In genomic region chr10:26697163-26697921, GRCh38 we compare ENCODE assay signal across 1 cellular context.
TF ChIP-seq lines count a peak whose summit lies in the region.

Gene PDSS1 (plus strand): TSS chr10:26697701. CDS start chr10:26697712, 11 bp downstream.

TF ChIP-seq in H1, 55 proteins besides CTCF, POLR2A, EP300 and RAD21 (continued from another document):
- TF ChIP-seq, protein P1, sequence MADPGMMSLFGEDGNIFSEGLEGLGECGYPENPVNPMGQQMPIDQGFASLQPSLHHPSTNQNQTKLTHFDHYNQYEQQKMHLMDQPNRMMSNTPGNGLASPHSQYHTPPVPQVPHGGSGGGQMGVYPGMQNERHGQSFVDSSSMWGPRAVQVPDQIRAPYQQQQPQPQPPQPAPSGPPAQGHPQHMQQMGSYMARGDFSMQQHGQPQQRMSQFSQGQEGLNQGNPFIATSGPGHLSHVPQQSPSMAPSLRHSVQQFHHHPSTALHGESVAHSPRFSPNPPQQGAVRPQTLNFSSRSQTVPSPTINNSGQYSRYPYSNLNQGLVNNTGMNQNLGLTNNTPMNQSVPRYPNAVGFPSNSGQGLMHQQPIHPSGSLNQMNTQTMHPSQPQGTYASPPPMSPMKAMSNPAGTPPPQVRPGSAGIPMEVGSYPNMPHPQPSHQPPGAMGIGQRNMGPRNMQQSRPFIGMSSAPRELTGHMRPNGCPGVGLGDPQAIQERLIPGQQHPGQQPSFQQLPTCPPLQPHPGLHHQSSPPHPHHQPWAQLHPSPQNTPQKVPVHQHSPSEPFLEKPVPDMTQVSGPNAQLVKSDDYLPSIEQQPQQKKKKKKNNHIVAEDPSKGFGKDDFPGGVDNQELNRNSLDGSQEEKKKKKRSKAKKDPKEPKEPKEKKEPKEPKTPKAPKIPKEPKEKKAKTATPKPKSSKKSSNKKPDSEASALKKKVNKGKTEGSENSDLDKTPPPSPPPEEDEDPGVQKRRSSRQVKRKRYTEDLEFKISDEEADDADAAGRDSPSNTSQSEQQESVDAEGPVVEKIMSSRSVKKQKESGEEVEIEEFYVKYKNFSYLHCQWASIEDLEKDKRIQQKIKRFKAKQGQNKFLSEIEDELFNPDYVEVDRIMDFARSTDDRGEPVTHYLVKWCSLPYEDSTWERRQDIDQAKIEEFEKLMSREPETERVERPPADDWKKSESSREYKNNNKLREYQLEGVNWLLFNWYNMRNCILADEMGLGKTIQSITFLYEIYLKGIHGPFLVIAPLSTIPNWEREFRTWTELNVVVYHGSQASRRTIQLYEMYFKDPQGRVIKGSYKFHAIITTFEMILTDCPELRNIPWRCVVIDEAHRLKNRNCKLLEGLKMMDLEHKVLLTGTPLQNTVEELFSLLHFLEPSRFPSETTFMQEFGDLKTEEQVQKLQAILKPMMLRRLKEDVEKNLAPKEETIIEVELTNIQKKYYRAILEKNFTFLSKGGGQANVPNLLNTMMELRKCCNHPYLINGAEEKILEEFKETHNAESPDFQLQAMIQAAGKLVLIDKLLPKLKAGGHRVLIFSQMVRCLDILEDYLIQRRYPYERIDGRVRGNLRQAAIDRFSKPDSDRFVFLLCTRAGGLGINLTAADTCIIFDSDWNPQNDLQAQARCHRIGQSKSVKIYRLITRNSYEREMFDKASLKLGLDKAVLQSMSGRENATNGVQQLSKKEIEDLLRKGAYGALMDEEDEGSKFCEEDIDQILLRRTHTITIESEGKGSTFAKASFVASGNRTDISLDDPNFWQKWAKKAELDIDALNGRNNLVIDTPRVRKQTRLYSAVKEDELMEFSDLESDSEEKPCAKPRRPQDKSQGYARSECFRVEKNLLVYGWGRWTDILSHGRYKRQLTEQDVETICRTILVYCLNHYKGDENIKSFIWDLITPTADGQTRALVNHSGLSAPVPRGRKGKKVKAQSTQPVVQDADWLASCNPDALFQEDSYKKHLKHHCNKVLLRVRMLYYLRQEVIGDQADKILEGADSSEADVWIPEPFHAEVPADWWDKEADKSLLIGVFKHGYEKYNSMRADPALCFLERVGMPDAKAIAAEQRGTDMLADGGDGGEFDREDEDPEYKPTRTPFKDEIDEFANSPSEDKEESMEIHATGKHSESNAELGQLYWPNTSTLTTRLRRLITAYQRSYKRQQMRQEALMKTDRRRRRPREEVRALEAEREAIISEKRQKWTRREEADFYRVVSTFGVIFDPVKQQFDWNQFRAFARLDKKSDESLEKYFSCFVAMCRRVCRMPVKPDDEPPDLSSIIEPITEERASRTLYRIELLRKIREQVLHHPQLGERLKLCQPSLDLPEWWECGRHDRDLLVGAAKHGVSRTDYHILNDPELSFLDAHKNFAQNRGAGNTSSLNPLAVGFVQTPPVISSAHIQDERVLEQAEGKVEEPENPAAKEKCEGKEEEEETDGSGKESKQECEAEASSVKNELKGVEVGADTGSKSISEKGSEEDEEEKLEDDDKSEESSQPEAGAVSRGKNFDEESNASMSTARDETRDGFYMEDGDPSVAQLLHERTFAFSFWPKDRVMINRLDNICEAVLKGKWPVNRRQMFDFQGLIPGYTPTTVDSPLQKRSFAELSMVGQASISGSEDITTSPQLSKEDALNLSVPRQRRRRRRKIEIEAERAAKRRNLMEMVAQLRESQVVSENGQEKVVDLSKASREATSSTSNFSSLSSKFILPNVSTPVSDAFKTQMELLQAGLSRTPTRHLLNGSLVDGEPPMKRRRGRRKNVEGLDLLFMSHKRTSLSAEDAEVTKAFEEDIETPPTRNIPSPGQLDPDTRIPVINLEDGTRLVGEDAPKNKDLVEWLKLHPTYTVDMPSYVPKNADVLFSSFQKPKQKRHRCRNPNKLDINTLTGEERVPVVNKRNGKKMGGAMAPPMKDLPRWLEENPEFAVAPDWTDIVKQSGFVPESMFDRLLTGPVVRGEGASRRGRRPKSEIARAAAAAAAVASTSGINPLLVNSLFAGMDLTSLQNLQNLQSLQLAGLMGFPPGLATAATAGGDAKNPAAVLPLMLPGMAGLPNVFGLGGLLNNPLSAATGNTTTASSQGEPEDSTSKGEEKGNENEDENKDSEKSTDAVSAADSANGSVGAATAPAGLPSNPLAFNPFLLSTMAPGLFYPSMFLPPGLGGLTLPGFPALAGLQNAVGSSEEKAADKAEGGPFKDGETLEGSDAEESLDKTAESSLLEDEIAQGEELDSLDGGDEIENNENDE (IDR thresholded peaks at IDR 0.05; ENCODE audit: insufficient replicate concordance, low read length), result no peak
- TF ChIP-seq KDM5A (IDR thresholded peaks at IDR 0.05; ENCODE audit: low read length), result no peak
- peak; percentile 56; the same call in 1 of the 2 replicates for TF ChIP-seq TAF1 (IDR thresholded peaks at IDR 0.05; ENCODE audit: low read depth, low read length)
- TF ChIP-seq KDM4A (IDR thresholded peaks at IDR 0.05; ENCODE audit: low read depth, low read length, severe bottlenecking), result peak; percentile 87
- peak; percentile 83; the same call in 1 of the 2 replicates for TF ChIP-seq TBP (IDR thresholded peaks at IDR 0.05; ENCODE audit: low read depth, low read length)
- peak in 1 of 2 experiments; percentile 69; a peak in 1 of 4 replicates for TF ChIP-seq HDAC2 (IDR thresholded peaks at IDR 0.05; ENCODE audit: borderline replicate concordance in 1 of 2, low read depth in 2 of 2, low read length in 2 of 2)
- 0 out of 2 replicates have a peak, but pooled peaks have one; percentile 46 for TF ChIP-seq GABPA (IDR thresholded peaks at IDR 0.05; ENCODE audit: borderline replicate concordance, insufficient read depth, low read length)
TF ChIP-seq in H1: peak in this region for 10.
